15 cellular contexts compared by ENCODE assay signal in the genomic region with DNA sequence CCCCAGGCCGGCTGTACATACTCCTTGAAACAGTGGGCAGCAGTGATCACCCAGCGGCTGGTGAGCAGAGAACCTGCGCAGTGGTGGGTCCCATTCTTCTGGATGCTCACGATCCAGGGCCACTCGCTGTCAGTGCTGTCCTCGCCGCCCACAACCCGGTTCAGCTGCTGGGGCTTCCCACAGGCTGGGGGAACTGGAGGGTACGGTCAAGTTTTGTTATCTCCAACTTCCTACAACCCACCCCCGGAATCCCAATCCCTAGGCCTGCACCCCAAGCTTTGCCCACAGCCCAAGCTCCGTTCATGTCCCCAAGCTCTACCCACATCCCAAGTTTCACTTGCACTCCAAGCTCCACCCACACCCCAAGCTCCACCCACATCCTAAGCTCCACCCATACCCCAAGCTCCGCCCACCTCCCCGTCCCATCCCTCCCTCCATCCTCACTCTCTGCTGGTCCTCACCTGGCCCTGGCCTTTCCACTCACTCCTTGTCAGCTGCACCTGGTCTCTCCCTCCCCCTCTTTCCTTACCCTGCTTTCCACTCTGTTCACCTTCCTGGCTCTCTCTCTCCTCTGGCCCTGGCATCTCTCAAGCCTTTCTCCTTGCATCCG. TPM values are rescaled to one million over a fixed set of nuclear protein-coding genes. Genes with fewer than 3 reads are reported as not detected.
DNase-seq lines count a peak whose midpoint lies in the region; ATAC-seq, FAIRE-seq and TF ChIP-seq lines count a peak whose summit lies in the region.
"Had no signal": no experiment of that assay in that cellular context is flagged by ENCODE, and none has a peak within 500 bp of the region (broad histone marks: within the 10 kb centered on the region; RNA-seq: fewer than 3 reads in every experiment).

No MANE protein-coding gene starts in this region.

- TF ChIP-seq CTCF in HEK293 (tag by site-specific recombination; IDR thresholded peaks at IDR 0.05) (no peak), K562 (IDR thresholded peaks at IDR 0.05 in 2 of 3, conservative IDR thresholded peaks at IDR 0.05 in 1 of 3; ENCODE audit: insufficient read depth in 2 of 3, low read depth in 1 of 3, low read length in 3 of 3) (no peak), prostate gland (IDR thresholded peaks at IDR 0.05) (no peak)

- H3K36me3 ChIP-seq in HEK293 (ENCODE audit: control insufficient read depth in 2 of 2, insufficient read depth in 1 of 2, low read length in 2 of 2) (no peaks in the 10 kb centered on the region), K562 (ENCODE audit: control insufficient read depth, insufficient read depth, low read length) (no peaks in the 10 kb centered on the region), prostate gland (no peaks in the 10 kb centered on the region)

- no TSS peak for BruUV-seq in K562 (replicated peaks; lab: Mats Ljungman, UMichigan)

- ATAC-seq in K562 = peak; percentile 94
- no peak for ATAC-seq in activated T-helper 17 cell treated with anti-CD3 and anti-CD28 coated beads, Interleukin-2, amount 50 U/mL, for 72 hours (replicated peaks)

- TF ChIP-seq POLR2A in K562 (conservative IDR thresholded peaks at IDR 0.05) (no peak), prostate gland (IDR thresholded peaks at IDR 0.05) (peak; percentile 34)

- H4K20me1 ChIP-seq in K562 (replicated peaks; ENCODE audit: control insufficient read depth, insufficient read depth, low read length) = no peaks in the 10 kb centered on the region

- peaks cover 15% of the 10 kb centered on the region for H3K9me3 Mint-ChIP-seq in activated CD4-positive, alpha-beta memory T cell treated with anti-CD3 and anti-CD28 coated beads for 36 hours
- peaks cover 15% of the 10 kb centered on the region for H3K9me3 Mint-ChIP-seq in activated CD4-positive, alpha-beta memory T cell treated with anti-CD3 and anti-CD28 coated beads, Interleukin-2, amount 10 ng/mL, durations not matched to agents 7 days and 5 days
- H3K9me3 Mint-ChIP-seq in activated T-helper 17 cell treated with anti-CD3 and anti-CD28 coated beads, Interleukin-2, amount 50 U/mL, for 72 hours = peaks cover 10% of the 10 kb centered on the region
- H3K9me3 Mint-ChIP-seq: central memory CD8-positive, alpha-beta T cell had no signal

- peak; percentile 49 for DNase-seq in activated CD4-positive, alpha-beta memory T cell treated with anti-CD3 and anti-CD28 coated beads for 36 hours
- DNase-seq in activated CD4-positive, alpha-beta memory T cell treated with anti-CD3 and anti-CD28 coated beads, Interleukin-2, amount 10 ng/mL, durations not matched to agents 7 days and 5 days = no peak
- DNase-seq in K562 (ENCODE audit: extremely low read depth in 1 of 4, low spot score in 3 of 4) = peak; percentile 47 to 85 (median 78)
- no peak for DNase-seq in prostate gland (ENCODE audit: low spot score)
- no peak for DNase-seq in NCI-H226
- DNase-seq in NOMO-1 treated with DMSO at 0.1 percent for 48 hours (lab: John Stamatoyannopoulos, UW; ENCODE audit: unreplicated experiment) = no peak
- DNase-seq: COR-L47 had no signal

- no peak overlapping the region for H3K4me3 ChIP-seq in HEK293 (ENCODE audit: low read depth, low read length)
- no peak overlapping the region for H3K4me3 ChIP-seq in K562
- no peak overlapping the region for H3K4me3 ChIP-seq in prostate gland

- H3K27me3 ChIP-seq in K562 (ENCODE audit: control insufficient read depth in 2 of 2, insufficient read depth in 2 of 2, low read length in 2 of 2) (peaks cover 0 to 28% of the 10 kb centered on the region in 2 experiments; a peak in 1 of 5 replicates), prostate gland (replicated peaks; ENCODE audit: insufficient read depth) (no peaks in the 10 kb centered on the region)

- no peak for TF ChIP-seq RAD21 in K562 (CRISPR knock-in tag; conservative IDR thresholded peaks at IDR 0.05 in 1 of 2, IDR thresholded peaks at IDR 0.05 in 1 of 2)

- POLR2A ChIA-PET in activated CD4-positive, alpha-beta memory T cell treated with anti-CD3 and anti-CD28 coated beads for 36 hours (lab: Charles Lee) = interaction anchor here (0.9 kb wide), 1 partner anchor 145 kb away, joined by 3 read pairs; no protein-coding TSS in a partner anchor
- POLR2A ChIA-PET in activated CD4-positive, alpha-beta memory T cell treated with anti-CD3 and anti-CD28 coated beads, Interleukin-2, amount 10 ng/mL, durations not matched to agents 7 days and 5 days (lab: Charles Lee) = interaction anchor here (1.2 kb wide), 1 partner anchor 17 kb away, joined by 4 read pairs; no protein-coding TSS in a partner anchor
- POLR2A ChIA-PET in HEK293 (lab: Yijun Ruan, JAX) (interaction anchor here (0.6 to 0.9 kb wide), 2 partner anchors 17 to 78 kb away, joined by 3 to 4 read pairs; no protein-coding TSS in a partner anchor), K562 (lab: Yijun Ruan, JAX) (interaction anchor here (0.5 to 1.2 kb wide), 3 partner anchors 27 to 985 kb away, joined by 3 to 4 read pairs (median 3); a partner anchor contains a TSS)

- no peak overlapping the region for H3K4me3 Mint-ChIP-seq in activated CD4-positive, alpha-beta memory T cell treated with anti-CD3 and anti-CD28 coated beads for 36 hours
- H3K4me3 Mint-ChIP-seq in activated CD4-positive, alpha-beta memory T cell treated with anti-CD3 and anti-CD28 coated beads, Interleukin-2, amount 10 ng/mL, durations not matched to agents 7 days and 5 days = no peak overlapping the region
- no peak overlapping the region for H3K4me3 Mint-ChIP-seq in activated T-helper 17 cell treated with anti-CD3 and anti-CD28 coated beads, Interleukin-2, amount 50 U/mL, for 72 hours
- H3K4me3 Mint-ChIP-seq: central memory CD8-positive, alpha-beta T cell; stimulated activated naive CD8-positive, alpha-beta T cell treated with anti-CD3 and anti-CD28 coated beads, Interleukin-15, Interleukin-2, amounts not matched to agents 100 ng/mL and 50 ng/mL, for 24 hours had no signal

- no peak overlapping the region for H3K9ac ChIP-seq in K562 (ENCODE audit: insufficient read depth in 1 of 2, low read depth in 2 of 2, low read length in 2 of 2)

- in situ Hi-C loops in K562 (cut with MboI) = no loop called here

- peaks cover 7% of the 10 kb centered on the region for H3K27me3 Mint-ChIP-seq in activated CD4-positive, alpha-beta memory T cell treated with anti-CD3 and anti-CD28 coated beads for 36 hours
- H3K27me3 Mint-ChIP-seq in activated CD4-positive, alpha-beta memory T cell treated with anti-CD3 and anti-CD28 coated beads, Interleukin-2, amount 10 ng/mL, durations not matched to agents 7 days and 5 days = peaks cover 12% of the 10 kb centered on the region
- peaks cover 4% of the 10 kb centered on the region for H3K27me3 Mint-ChIP-seq in activated T-helper 17 cell treated with anti-CD3 and anti-CD28 coated beads, Interleukin-2, amount 50 U/mL, for 72 hours

- CTCF ChIA-PET in activated CD4-positive, alpha-beta memory T cell treated with anti-CD3 and anti-CD28 coated beads for 36 hours (lab: Charles Lee) = interaction anchor here (3.5 to 4.6 kb wide), 2 partner anchors 12 to 17 kb away, joined by 16 to 34 read pairs; no protein-coding TSS in a partner anchor
- CTCF ChIA-PET in activated CD4-positive, alpha-beta memory T cell treated with anti-CD3 and anti-CD28 coated beads, Interleukin-2, amount 10 ng/mL, durations not matched to agents 7 days and 5 days (lab: Charles Lee) = interaction anchor here (0.7 to 1.3 kb wide), 2 partner anchors 11 to 12 kb away, joined by 3 to 6 read pairs; no protein-coding TSS in a partner anchor
- CTCF ChIA-PET in HEK293 (lab: Yijun Ruan, JAX) (interaction anchor here (0.6 to 0.7 kb wide), 2 partner anchors 22 to 1039 kb away, joined by 4 to 5 read pairs; no protein-coding TSS in a partner anchor), K562 (lab: Yijun Ruan, JAX; ENCODE audit: low intra/inter-chr PET ratio) (no interaction called here)

- no peak overlapping the region for H3K4me2 ChIP-seq in K562 (ENCODE audit: insufficient read depth, low read length)

- 54% methylated on average over 8 of the region's 14 CpGs for WGBS in K562 (ENCODE audit: insufficient coverage, low coverage, missing lambda C conversion rate)
- 83% methylated on average over 14 of the region's 14 CpGs for WGBS in prostate gland

- peak; percentile 87 for FAIRE-seq in K562 (lab: Jason Lieb, UNC)
- FAIRE-seq: HTR-8/SVneo had no signal

- no peaks in the 10 kb centered on the region for H3K79me2 ChIP-seq in K562 (ENCODE audit: control insufficient read depth, insufficient read depth, low read length)

- H3K27ac ChIP-seq in HEK293 (ENCODE audit: extremely low read depth, low read depth, low read length) (no peak overlapping the region), K562 (ENCODE audit: extremely low read depth, low read depth, low read length) (no peak overlapping the region), prostate gland (no peak overlapping the region)

- H3K36me3 Mint-ChIP-seq in activated CD4-positive, alpha-beta memory T cell treated with anti-CD3 and anti-CD28 coated beads for 36 hours = peaks cover 4% of the 10 kb centered on the region
- H3K36me3 Mint-ChIP-seq in activated CD4-positive, alpha-beta memory T cell treated with anti-CD3 and anti-CD28 coated beads, Interleukin-2, amount 10 ng/mL, durations not matched to agents 7 days and 5 days (ENCODE audit: low read depth) = peaks cover 9% of the 10 kb centered on the region
- no peaks in the 10 kb centered on the region for H3K36me3 Mint-ChIP-seq in activated T-helper 17 cell treated with anti-CD3 and anti-CD28 coated beads, Interleukin-2, amount 50 U/mL, for 72 hours (ENCODE audit: low read depth)

- peaks cover 5% of the 10 kb centered on the region for H3K4me1 Mint-ChIP-seq in activated CD4-positive, alpha-beta memory T cell treated with anti-CD3 and anti-CD28 coated beads for 36 hours (ENCODE audit: low read depth)
- peaks cover 5% of the 10 kb centered on the region for H3K4me1 Mint-ChIP-seq in activated CD4-positive, alpha-beta memory T cell treated with anti-CD3 and anti-CD28 coated beads, Interleukin-2, amount 10 ng/mL, durations not matched to agents 7 days and 5 days
- peaks cover 4% of the 10 kb centered on the region for H3K4me1 Mint-ChIP-seq in activated T-helper 17 cell treated with anti-CD3 and anti-CD28 coated beads, Interleukin-2, amount 50 U/mL, for 72 hours

- intact Hi-C loops in activated CD4-positive, alpha-beta memory T cell treated with anti-CD3 and anti-CD28 coated beads for 36 hours (cut with micrococcal nuclease) = no loop called here
- intact Hi-C loops in K562 (cut with micrococcal nuclease) (no loop called here), prostate gland (cut with DNase I) (no loop called here)

- no peak overlapping the region for H2AFZ ChIP-seq in K562 (ENCODE audit: low read depth, low read length)

- H3K4me1 ChIP-seq in HEK293 (ENCODE audit: control insufficient read depth, insufficient read depth, low read length) = no peaks in the 10 kb centered on the region
- H3K4me1 ChIP-seq in K562 (replicated peaks in 1 of 2; ENCODE audit: control insufficient read depth in 2 of 2, insufficient read depth in 2 of 2, low read length in 2 of 2) = peaks cover 0 to 51% of the 10 kb centered on the region in 2 experiments; a peak in 3 of 5 replicates
- H3K4me1 ChIP-seq in prostate gland (replicated peaks) = no peaks in the 10 kb centered on the region

- H3K9me3 ChIP-seq in HEK293 (ENCODE audit: control insufficient read depth, insufficient read depth, low read depth, low read length) = no peaks in the 10 kb centered on the region
- H3K9me3 ChIP-seq in K562 (replicated peaks; ENCODE audit: control insufficient read depth, insufficient read depth, low read depth, low read length) = peaks cover 7% of the 10 kb centered on the region
- H3K9me3 ChIP-seq in prostate gland = no peaks in the 10 kb centered on the region

- TF ChIP-seq EP300 in K562 (IDR thresholded peaks at IDR 0.05; ENCODE audit: low read length) = no peak

- H3K27ac Mint-ChIP-seq in activated CD4-positive, alpha-beta memory T cell treated with anti-CD3 and anti-CD28 coated beads for 36 hours = no peak overlapping the region
- no peak overlapping the region for H3K27ac Mint-ChIP-seq in activated CD4-positive, alpha-beta memory T cell treated with anti-CD3 and anti-CD28 coated beads, Interleukin-2, amount 10 ng/mL, durations not matched to agents 7 days and 5 days
- no peak overlapping the region for H3K27ac Mint-ChIP-seq in activated T-helper 17 cell treated with anti-CD3 and anti-CD28 coated beads, Interleukin-2, amount 50 U/mL, for 72 hours
- H3K27ac Mint-ChIP-seq: stimulated activated naive CD8-positive, alpha-beta T cell treated with anti-CD3 and anti-CD28 coated beads, Interleukin-15, Interleukin-2, amounts not matched to agents 100 ng/mL and 50 ng/mL, for 24 hours had no signal

- H3K9me1 ChIP-seq in K562 (ENCODE audit: control insufficient read depth, insufficient read depth, low read length) = no peaks in the 10 kb centered on the region

RNA-seq across cellular contexts. Expression of a gene that starts 1.8 kb away (rescaled TPM):
- under 1 TPM; 0.24 to 0.38 TPM for total RNA-seq in activated CD4-positive, alpha-beta memory T cell treated with anti-CD3 and anti-CD28 coated beads for 36 hours
- total RNA-seq in activated CD4-positive, alpha-beta memory T cell treated with anti-CD3 and anti-CD28 coated beads, Interleukin-2, amount 10 ng/mL, durations not matched to agents 7 days and 5 days = not detected
- not detected in 2 replicates for total RNA-seq in K562 (2011; cell fraction: chromatin; rRNA removed; ENCODE audit: low replicate concordance)
- not detected in 2 replicates for total RNA-seq in K562 (2011; cell fraction: nucleolus; rRNA removed)
- not detected in 2 replicates for total RNA-seq in K562 (2011; cell fraction: nucleoplasm; rRNA removed)
- total RNA-seq in K562 (2014; rRNA removed) = not detected in 2 replicates
- total RNA-seq in K562 (2014; rRNA removed; fragmentation: Illumina TruSeq; extraction: Trizol) = not detected in 2 replicates
- not detected in 2 replicates for total RNA-seq in K562 (2015; rRNA removed; fragmentation: Illumina TruSeq; extraction: Trizol)
- not detected in 2 replicates for total RNA-seq in K562 (2021)
- polyA plus RNA-seq in K562 (2011; rRNA removed) = 0.13 TPM in 1 of 2 replicates, not detected in the other
- polyA plus RNA-seq in K562 (2011; cell fraction: cytosol; rRNA removed) = 0.07 TPM in 1 of 2 replicates, not detected in the other
- 0.29 and 0.97 TPM in 2 replicates for polyA plus RNA-seq in K562 (2011; cell fraction: nucleus; rRNA removed)
- 0.24 TPM in 1 of 2 replicates, not detected in the other for polyA plus RNA-seq in K562 (2012)
- polyA plus RNA-seq in K562 (2014; fragmentation: Illumina TruSeq; extraction: Trizol) = not detected in 2 replicates
- not detected for polyA plus RNA-seq in K562 (2014; fragmentation: Nextera tagmentation; extraction: Ambion mirVana)
- polyA plus RNA-seq in K562 (2014; rRNA removed) = 0.42 TPM in 1 of 2 replicates, not detected in the other
- polyA minus RNA-seq in K562 (2011; rRNA and poly(A)+ RNA removed) = not detected in 2 replicates
- not detected in 2 replicates for polyA minus RNA-seq in K562 (2011; cell fraction: cytosol; rRNA and poly(A)+ RNA removed)
- polyA minus RNA-seq in K562 (2011; cell fraction: nucleus; rRNA and poly(A)+ RNA removed) = not detected in 2 replicates
- 10 to 100 TPM; 18.6 to 30.9 TPM for total RNA-seq in prostate gland
- 1 to 10 TPM in 1 of 2 donors, not detected in 1; 1.9 TPM for total RNA-seq in activated T-helper 17 cell treated with anti-CD3 and anti-CD28 coated beads, Interleukin-2, amount 50 U/mL, for 72 hours
- total RNA-seq: activated CD8-positive, alpha-beta memory T cell treated with anti-CD3 and anti-CD28 coated beads for 36 hours; glomerular endothelial cell had no signal

RNA-seq across cellular contexts. Expression of a gene that starts 26.1 kb away (rescaled TPM):
- 1 to 10 TPM; 2.6 to 3.0 TPM for total RNA-seq in activated CD4-positive, alpha-beta memory T cell treated with anti-CD3 and anti-CD28 coated beads for 36 hours
- 1 to 10 TPM; 8.8 to 9.8 TPM for total RNA-seq in activated CD4-positive, alpha-beta memory T cell treated with anti-CD3 and anti-CD28 coated beads, Interleukin-2, amount 10 ng/mL, durations not matched to agents 7 days and 5 days
- total RNA-seq in K562 (2011; cell fraction: chromatin; rRNA removed; ENCODE audit: low replicate concordance) = 1.4 TPM in 1 of 2 replicates, not detected in the other
- total RNA-seq in K562 (2011; cell fraction: nucleolus; rRNA removed) = 0.83 TPM in 1 of 2 replicates, not detected in the other
- not detected in 2 replicates for total RNA-seq in K562 (2011; cell fraction: nucleoplasm; rRNA removed)
- total RNA-seq in K562 (2014; rRNA removed) (0.24 TPM in 1 of 2 replicates, not detected in the other), K562 (2014; rRNA removed; fragmentation: Illumina TruSeq; extraction: Trizol) (not detected in 2 replicates), K562 (2015; rRNA removed; fragmentation: Illumina TruSeq; extraction: Trizol) (0.25 TPM in 1 of 2 replicates, not detected in the other), K562 (2021) (0.35 and 0.40 TPM in 2 replicates), prostate gland (100 to 1,000 TPM in 1 of 2 donors, 10 to 100 TPM in 1; 37.1 to 268 TPM)
- polyA plus RNA-seq in K562 (2011; rRNA removed) (0.43 and 0.58 TPM in 2 replicates), K562 (2014; fragmentation: Illumina TruSeq; extraction: Trizol) (0.40 TPM in 1 of 2 replicates, not detected in the other), K562 (2014; fragmentation: Nextera tagmentation; extraction: Ambion mirVana) (not detected), K562 (2014; rRNA removed) (0.33 and 0.49 TPM in 2 replicates)
- polyA plus RNA-seq in K562 (2011; cell fraction: cytosol; rRNA removed) = 0.40 and 0.46 TPM in 2 replicates
- polyA plus RNA-seq in K562 (2011; cell fraction: nucleus; rRNA removed) = 1.2 and 1.5 TPM in 2 replicates
- 0.87 and 2.6 TPM in 2 replicates for polyA plus RNA-seq in K562 (2012)
- 0.45 TPM in 1 of 2 replicates, not detected in the other for polyA minus RNA-seq in K562 (2011; rRNA and poly(A)+ RNA removed)
- not detected in 2 replicates for polyA minus RNA-seq in K562 (2011; cell fraction: cytosol; rRNA and poly(A)+ RNA removed)
- 0.56 and 0.67 TPM in 2 replicates for polyA minus RNA-seq in K562 (2011; cell fraction: nucleus; rRNA and poly(A)+ RNA removed)
- total RNA-seq in activated T-helper 17 cell treated with anti-CD3 and anti-CD28 coated beads, Interleukin-2, amount 50 U/mL, for 72 hours = 1 to 10 TPM; 4.0 to 5.7 TPM

RNA-seq across cellular contexts. Expression of a gene that starts 26.8 kb away (rescaled TPM):
- 10 to 100 TPM; 19.1 to 19.4 TPM for total RNA-seq in activated CD4-positive, alpha-beta memory T cell treated with anti-CD3 and anti-CD28 coated beads for 36 hours
- 10 to 100 TPM; 19.4 to 20.5 TPM for total RNA-seq in activated CD4-positive, alpha-beta memory T cell treated with anti-CD3 and anti-CD28 coated beads, Interleukin-2, amount 10 ng/mL, durations not matched to agents 7 days and 5 days
- total RNA-seq in K562 (2011; cell fraction: chromatin; rRNA removed; ENCODE audit: low replicate concordance) = 2.1 and 5.8 TPM in 2 replicates
- 5.5 and 7.5 TPM in 2 replicates for total RNA-seq in K562 (2011; cell fraction: nucleolus; rRNA removed)
- total RNA-seq in K562 (2011; cell fraction: nucleoplasm; rRNA removed) = 3.2 and 5.1 TPM in 2 replicates
- total RNA-seq in K562 (2014; rRNA removed) (55.5 and 69.2 TPM in 2 replicates), K562 (2014; rRNA removed; fragmentation: Illumina TruSeq; extraction: Trizol) (3.5 and 4.8 TPM in 2 replicates), K562 (2015; rRNA removed; fragmentation: Illumina TruSeq; extraction: Trizol) (24.2 and 28.0 TPM in 2 replicates), K562 (2021) (25.4 and 28.4 TPM in 2 replicates), prostate gland (100 to 1,000 TPM in 1 of 2 donors, 10 to 100 TPM in 1; 78.8 to 150 TPM)
- polyA plus RNA-seq in K562 (2011; rRNA removed) (7.6 and 11.4 TPM in 2 replicates), K562 (2014; fragmentation: Illumina TruSeq; extraction: Trizol) (5.8 and 22.3 TPM in 2 replicates), K562 (2014; fragmentation: Nextera tagmentation; extraction: Ambion mirVana) (1 to 10 TPM in 1 of 2 experiments, under 1 TPM in 1; 0.70 to 1.4 TPM), K562 (2014; rRNA removed) (45.7 and 52.6 TPM in 2 replicates)
- polyA plus RNA-seq in K562 (2011; cell fraction: cytosol; rRNA removed) = 18.7 and 38.7 TPM in 2 replicates
- 9.2 and 10.8 TPM in 2 replicates for polyA plus RNA-seq in K562 (2011; cell fraction: nucleus; rRNA removed)
- polyA plus RNA-seq in K562 (2012) = 21.3 and 30.5 TPM in 2 replicates
- 0.96 and 1.9 TPM in 2 replicates for polyA minus RNA-seq in K562 (2011; rRNA and poly(A)+ RNA removed)
- polyA minus RNA-seq in K562 (2011; cell fraction: cytosol; rRNA and poly(A)+ RNA removed) = 8.5 and 10.3 TPM in 2 replicates
- polyA minus RNA-seq in K562 (2011; cell fraction: nucleus; rRNA and poly(A)+ RNA removed) = 2.6 and 4.6 TPM in 2 replicates
- 10 to 100 TPM; 13.5 to 14.6 TPM for total RNA-seq in activated T-helper 17 cell treated with anti-CD3 and anti-CD28 coated beads, Interleukin-2, amount 50 U/mL, for 72 hours

RNA-seq across cellular contexts. Expression of a gene that starts 39.1 kb away (rescaled TPM):
- total RNA-seq in activated CD4-positive, alpha-beta memory T cell treated with anti-CD3 and anti-CD28 coated beads for 36 hours = 1 to 10 TPM; 4.7 to 6.2 TPM
- 1 to 10 TPM; 3.0 to 4.0 TPM for total RNA-seq in activated CD4-positive, alpha-beta memory T cell treated with anti-CD3 and anti-CD28 coated beads, Interleukin-2, amount 10 ng/mL, durations not matched to agents 7 days and 5 days
- total RNA-seq in K562 (2011; cell fraction: chromatin; rRNA removed; ENCODE audit: low replicate concordance) = 205 and 513 TPM in 2 replicates
- 438 and 448 TPM in 2 replicates for total RNA-seq in K562 (2011; cell fraction: nucleolus; rRNA removed)
- 292 and 307 TPM in 2 replicates for total RNA-seq in K562 (2011; cell fraction: nucleoplasm; rRNA removed)
- total RNA-seq in K562 (2014; rRNA removed) (61.3 and 77.8 TPM in 2 replicates), K562 (2014; rRNA removed; fragmentation: Illumina TruSeq; extraction: Trizol) (41.5 and 43.6 TPM in 2 replicates), K562 (2015; rRNA removed; fragmentation: Illumina TruSeq; extraction: Trizol) (41.7 and 43.7 TPM in 2 replicates), K562 (2021) (113 and 121 TPM in 2 replicates), prostate gland (10 to 100 TPM; 33.5 to 50.6 TPM)
- polyA plus RNA-seq in K562 (2011; rRNA removed) (112 and 157 TPM in 2 replicates), K562 (2014; fragmentation: Illumina TruSeq; extraction: Trizol) (76.1 and 104 TPM in 2 replicates), K562 (2014; fragmentation: Nextera tagmentation; extraction: Ambion mirVana) (10 to 100 TPM; 12.1 to 21.0 TPM), K562 (2014; rRNA removed) (106 and 107 TPM in 2 replicates)
- polyA plus RNA-seq in K562 (2011; cell fraction: cytosol; rRNA removed) = 149 and 221 TPM in 2 replicates
- polyA plus RNA-seq in K562 (2011; cell fraction: nucleus; rRNA removed) = 780 and 951 TPM in 2 replicates
- 109 and 148 TPM in 2 replicates for polyA plus RNA-seq in K562 (2012)
- 23.0 and 37.7 TPM in 2 replicates for polyA minus RNA-seq in K562 (2011; rRNA and poly(A)+ RNA removed)
- polyA minus RNA-seq in K562 (2011; cell fraction: cytosol; rRNA and poly(A)+ RNA removed) = 26.8 and 31.8 TPM in 2 replicates
- 53.4 and 78.8 TPM in 2 replicates for polyA minus RNA-seq in K562 (2011; cell fraction: nucleus; rRNA and poly(A)+ RNA removed)
- total RNA-seq in activated T-helper 17 cell treated with anti-CD3 and anti-CD28 coated beads, Interleukin-2, amount 50 U/mL, for 72 hours = 1 to 10 TPM; 1.2 to 4.8 TPM
- total RNA-seq: glomerular endothelial cell, mononuclear cell had no signal

RNA-seq across cellular contexts. Expression of a gene that starts 55.6 kb away (rescaled TPM):
- total RNA-seq in activated CD4-positive, alpha-beta memory T cell treated with anti-CD3 and anti-CD28 coated beads for 36 hours = 10 to 100 TPM; 49.2 to 52.2 TPM
- 10 to 100 TPM; 75.2 to 80.8 TPM for total RNA-seq in activated CD4-positive, alpha-beta memory T cell treated with anti-CD3 and anti-CD28 coated beads, Interleukin-2, amount 10 ng/mL, durations not matched to agents 7 days and 5 days
- 17.5 and 43.7 TPM in 2 replicates for total RNA-seq in K562 (2011; cell fraction: chromatin; rRNA removed; ENCODE audit: low replicate concordance)
- total RNA-seq in K562 (2011; cell fraction: nucleolus; rRNA removed) = 32.5 and 32.6 TPM in 2 replicates
- 23.0 and 25.4 TPM in 2 replicates for total RNA-seq in K562 (2011; cell fraction: nucleoplasm; rRNA removed)
- total RNA-seq in K562 (2014; rRNA removed) = 27.0 and 32.8 TPM in 2 replicates
- 2.2 and 2.5 TPM in 2 replicates for total RNA-seq in K562 (2014; rRNA removed; fragmentation: Illumina TruSeq; extraction: Trizol)
- 10.3 and 11.3 TPM in 2 replicates for total RNA-seq in K562 (2015; rRNA removed; fragmentation: Illumina TruSeq; extraction: Trizol)
- 32.7 and 33.6 TPM in 2 replicates for total RNA-seq in K562 (2021)
- polyA plus RNA-seq in K562 (2011; rRNA removed) = 6.1 and 8.4 TPM in 2 replicates
- polyA plus RNA-seq in K562 (2011; cell fraction: cytosol; rRNA removed) = 11.7 and 27.6 TPM in 2 replicates
- 18.7 and 32.5 TPM in 2 replicates for polyA plus RNA-seq in K562 (2011; cell fraction: nucleus; rRNA removed)
- 15.4 and 25.6 TPM in 2 replicates for polyA plus RNA-seq in K562 (2012)
- 11.6 and 13.2 TPM in 2 replicates for polyA plus RNA-seq in K562 (2014; fragmentation: Illumina TruSeq; extraction: Trizol)
- under 1 TPM; 0.18 to 0.52 TPM for polyA plus RNA-seq in K562 (2014; fragmentation: Nextera tagmentation; extraction: Ambion mirVana)
- 18.7 and 20.4 TPM in 2 replicates for polyA plus RNA-seq in K562 (2014; rRNA removed)
- 2.1 and 5.8 TPM in 2 replicates for polyA minus RNA-seq in K562 (2011; rRNA and poly(A)+ RNA removed)
- polyA minus RNA-seq in K562 (2011; cell fraction: cytosol; rRNA and poly(A)+ RNA removed) = 8.8 and 13.6 TPM in 2 replicates
- polyA minus RNA-seq in K562 (2011; cell fraction: nucleus; rRNA and poly(A)+ RNA removed) = 10.6 and 11.7 TPM in 2 replicates
- 10 to 100 TPM; 53.0 to 55.6 TPM for total RNA-seq in prostate gland
- 10 to 100 TPM; 52.4 to 61.1 TPM for total RNA-seq in activated T-helper 17 cell treated with anti-CD3 and anti-CD28 coated beads, Interleukin-2, amount 50 U/mL, for 72 hours

Comparison
In these comparisons a context has a peak if more than half of its experiments do, and no peak if none do; other contexts are left out.
1. DNase-seq: peak in activated CD4-positive, alpha-beta memory T cell treated with anti-CD3 and anti-CD28 coated beads for 36 hours (single experiment) and K562 (4 of 4); none in activated CD4-positive, alpha-beta memory T cell treated with anti-CD3 and anti-CD28 coated beads, Interleukin-2, amount 10 ng/mL, durations not matched to agents 7 days and 5 days (single experiment), prostate gland (single experiment), NCI-H226 (single experiment) and NOMO-1 treated with DMSO at 0.1 percent for 48 hours (single experiment).
2. RNA of a gene that starts 1.8 kb away (total RNA-seq): 18.6 to 30.9 TPM in prostate gland; 1.9 TPM in activated T-helper 17 cell treated with anti-CD3 and anti-CD28 coated beads, Interleukin-2, amount 50 U/mL, for 72 hours, 0.24 to 0.38 TPM in activated CD4-positive, alpha-beta memory T cell treated with anti-CD3 and anti-CD28 coated beads for 36 hours, not detected in activated CD4-positive, alpha-beta memory T cell treated with anti-CD3 and anti-CD28 coated beads, Interleukin-2, amount 10 ng/mL, durations not matched to agents 7 days and 5 days and not detected in K562; every median in the first group is over 4 times any median in the second.